15 cellular contexts compared by ENCODE assay signal in the genomic region with DNA sequence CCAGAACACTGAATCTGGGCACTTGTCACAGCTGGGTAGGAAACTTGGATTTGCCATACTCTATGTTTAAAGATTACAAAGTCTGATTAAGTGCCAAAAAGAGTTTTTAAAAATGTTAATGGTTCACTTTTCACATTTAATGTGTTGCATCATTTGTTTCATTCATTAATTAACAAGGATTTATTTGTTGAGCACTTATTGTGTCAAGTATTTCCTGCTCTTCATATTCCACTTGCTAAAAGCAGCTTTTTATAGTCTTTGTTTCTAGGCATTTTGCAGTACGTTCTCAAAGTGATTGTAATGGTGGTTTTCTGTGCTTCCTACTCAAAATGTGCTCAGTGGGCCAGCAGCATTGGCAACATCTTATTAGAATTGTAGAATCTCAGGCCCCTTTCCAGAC.
"Had no signal": no experiment of that assay in that cellular context is flagged by ENCODE, and none has a peak within 500 bp of the region (broad histone marks: within the 10 kb centered on the region; RNA-seq: fewer than 3 reads in every experiment).

No MANE protein-coding gene starts in this region.

- H3K4me1 ChIP-seq: ascending aorta had no signal

- H3K4me3 Mint-ChIP-seq: activated naive CD8-positive, alpha-beta T cell treated with anti-CD3 and anti-CD28 coated beads, Interleukin-2, amount 10 ng/mL, durations not matched to agents 7 days and 5 days; stimulated activated naive CD8-positive, alpha-beta T cell treated with anti-CD3 and anti-CD28 coated beads, Interleukin-15, Interleukin-2, amounts not matched to agents 100 ng/mL and 50 ng/mL, for 24 hours had no signal

- H3K9me3 Mint-ChIP-seq: stimulated activated naive CD8-positive, alpha-beta T cell treated with anti-CD3 and anti-CD28 coated beads, Interleukin-15, Interleukin-2, amounts not matched to agents 100 ng/mL and 50 ng/mL, for 24 hours had no signal

- H3K27me3 ChIP-seq: ascending aorta, dorsolateral prefrontal cortex, upper lobe of left lung had no signal

- FAIRE-seq: islet of Langerhans, TTC549 had no signal

- H3K36me3 ChIP-seq: ascending aorta had no signal

- H3K27ac Mint-ChIP-seq: activated naive CD8-positive, alpha-beta T cell treated with anti-CD3 and anti-CD28 coated beads, Interleukin-2, amount 10 ng/mL, durations not matched to agents 7 days and 5 days; stimulated activated naive CD8-positive, alpha-beta T cell treated with anti-CD3 and anti-CD28 coated beads, Interleukin-15, Interleukin-2, amounts not matched to agents 100 ng/mL and 50 ng/mL, for 24 hours had no signal

- ATAC-seq: sciatic nerve had no signal

- H3K9me3 ChIP-seq: ascending aorta, upper lobe of left lung had no signal

- H3K27me3 Mint-ChIP-seq: activated naive CD8-positive, alpha-beta T cell treated with anti-CD3 and anti-CD28 coated beads, Interleukin-2, amount 10 ng/mL, durations not matched to agents 7 days and 5 days; stimulated activated naive CD8-positive, alpha-beta T cell treated with anti-CD3 and anti-CD28 coated beads, Interleukin-15, Interleukin-2, amounts not matched to agents 100 ng/mL and 50 ng/mL, for 24 hours had no signal

- H3K4me3 ChIP-seq: ascending aorta, dorsolateral prefrontal cortex, upper lobe of left lung had no signal

- DNase-seq: activated CD4-positive, alpha-beta T cell treated with anti-CD3 and anti-CD28 coated beads, Interleukin-2, amount 50 U/mL, for 48 hours; activated gamma-delta T cell treated with Interleukin-2 at 50 U/mL for 16 hours; activated naive CD8-positive, alpha-beta T cell treated with anti-CD3 and anti-CD28 coated beads, Interleukin-2, amount 10 ng/mL, durations not matched to agents 7 days and 5 days; activated T-cell treated with anti-CD3 and anti-CD28 coated beads, Interleukin-2, amount 50 U/mL, for 48 hours; midbrain; posterior cingulate gyrus; stimulated activated CD4-positive, alpha-beta T cell treated with anti-CD3 and anti-CD28 coated beads, Interleukin-2, amount 100 ng/mL, for 24 hours; T-helper 2 cell had no signal

- H3K27ac ChIP-seq: ascending aorta had no signal
